8 cellular contexts compared by ENCODE assay signal in genomic region chr11:120335596-120335927, GRCh38. TPM values are rescaled to one million over a fixed set of nuclear protein-coding genes. Genes with fewer than 3 reads are reported as not detected.
DNase-seq lines count a peak whose midpoint lies in the region; ATAC-seq and TF ChIP-seq lines count a peak whose summit lies in the region.

No MANE protein-coding gene starts in this region.

- peaks cover 54% of the 10 kb centered on the region for H3K4me1 Mint-ChIP-seq in MCF 10A (ENCODE audit: insufficient read depth, unreplicated experiment)

- in situ Hi-C loops in HAP-1 (cut with MboI; ENCODE audit: low sequenced_read_pairs) = no loop called here

- H3K4me3 Mint-ChIP-seq in MCF 10A (ENCODE audit: unreplicated experiment) = peak overlapping the region; percentile 94

- no peaks in the 10 kb centered on the region for H3K9me3 ChIP-seq in HAP-1
- no peaks in the 10 kb centered on the region for H3K9me3 ChIP-seq in liver (ENCODE audit: control insufficient read depth in 4 of 4, low read length in 3 of 4)
- no peaks in the 10 kb centered on the region for H3K9me3 ChIP-seq in thyroid gland

- H3K4me3 ChIP-seq in HAP-1 = peak overlapping the region; percentile 64
- peak overlapping the region; percentile 28 to 99 (median 39) for H3K4me3 ChIP-seq in liver (ENCODE audit: low read depth in 1 of 3, low read length in 3 of 3)
- peak overlapping the region; percentile 58 to 92 (median 61) for H3K4me3 ChIP-seq in thyroid gland (replicated peaks in 1 of 3)

- POLR2A ChIA-PET in MCF 10A (lab: Yijun Ruan, JAX) = interaction anchor here (0.5 to 6.1 kb wide), 35 partner anchors 8 to 1126 kb away, joined by 3 to 128 read pairs (median 6); partner anchors contain the start of genes TLCD5 and TRIM29

- intact Hi-C loops in MCF 10A (cut with micrococcal nuclease) (loop anchor here (1.0 to 5.0 kb wide), 3 partner anchors 97 to 1257 kb away; no protein-coding TSS in a partner anchor), thyroid gland (cut with DNase I) (loop anchor here (5.0 kb wide), 1 partner anchor 352 kb away; no protein-coding TSS in a partner anchor)

- no peaks in the 10 kb centered on the region for H3K36me3 Mint-ChIP-seq in MCF 10A (ENCODE audit: insufficient read depth, unreplicated experiment)

- whole genome bisulfite sequencing in liver = under 1% methylated on average over 18 of the region's 18 CpGs
- WGBS in thyroid gland, 2 donors = 0 to 1% methylated on average over 16 to 18 of the region's 18 CpGs

- peak overlapping the region; percentile 75 to 97 for H3K9ac ChIP-seq in liver (ENCODE audit: low read depth in 1 of 2, low read length in 2 of 2)

- H3K4me1 ChIP-seq in HAP-1 (peaks cover 15% of the 10 kb centered on the region), liver (ENCODE audit: control insufficient read depth in 4 of 4, insufficient read depth in 4 of 4, low read length in 3 of 4) (peaks cover 0 to 8% (median 2%) of the 10 kb centered on the region in 4 donors), thyroid gland (peaks cover 28 to 35% of the 10 kb centered on the region in 2 donors)

- H3K27me3 Mint-ChIP-seq in MCF 10A (ENCODE audit: insufficient read depth, unreplicated experiment) = no peaks in the 10 kb centered on the region

- H3K27ac Mint-ChIP-seq in MCF 10A (ENCODE audit: low read depth, unreplicated experiment) = no peak overlapping the region

- TF ChIP-seq CTCF in MCF 10A (IDR thresholded peaks at IDR 0.05; ENCODE audit: unreplicated experiment) (no peak), liver (IDR thresholded peaks at IDR 0.05; ENCODE audit: low read depth, low read length, missing input control) (no peak), thyroid gland (IDR thresholded peaks at IDR 0.05) (no peak)

- ATAC-seq in GM18502 (IDR thresholded peaks at IDR 0.05; ENCODE audit: poor library complexity, unreplicated experiment) = peak; percentile 18

- no peaks in the 10 kb centered on the region for H3K9me3 Mint-ChIP-seq in MCF 10A (ENCODE audit: unreplicated experiment)

- TF ChIP-seq RAD21 in liver (IDR thresholded peaks at IDR 0.05) = no peak

- no TSS peak for BruUV-seq in MCF 10A (replicated peaks; lab: Mats Ljungman, UMichigan)

- DNase-seq in HAP-1 (ENCODE audit: low spot score in 2 of 2) (peak in 1 of 2 experiments; percentile 19), NCI-H774 (lab: John Stamatoyannopoulos, UW) (peak; percentile 64), MCF 10A (ENCODE audit: unreplicated experiment) (no peak), thyroid gland (peak; percentile 54 to 56), superior temporal gyrus (ENCODE audit: extremely low spot score) (no peak), NCI-H524 treated with DMSO at 0.1 percent for 48 hours (lab: John Stamatoyannopoulos, UW) (no peak)

- CTCF ChIA-PET in MCF 10A (lab: Yijun Ruan, JAX) = interaction anchor here (0.6 to 4.7 kb wide), 32 partner anchors 12 to 640 kb away, joined by 3 to 23 read pairs (median 4); no protein-coding TSS in a partner anchor

- H3K27ac ChIP-seq in liver (ENCODE audit: low read depth in 1 of 2, low read length in 2 of 2) (peak overlapping the region; percentile 92 to 94), thyroid gland (peak overlapping the region; percentile 83 to 99 (median 93))

- no peak for TF ChIP-seq POLR2A in thyroid gland (IDR thresholded peaks at IDR 0.05)

- peaks cover 13% of the 10 kb centered on the region for H3K36me3 ChIP-seq in HAP-1 (replicated peaks)
- H3K36me3 ChIP-seq in liver (ENCODE audit: control insufficient read depth in 4 of 4, insufficient read depth in 3 of 4, low read depth in 1 of 4, low read length in 3 of 4) = no peaks in the 10 kb centered on the region
- no peaks in the 10 kb centered on the region for H3K36me3 ChIP-seq in thyroid gland

- H3K27me3 ChIP-seq in HAP-1 (ENCODE audit: low read depth) = no peaks in the 10 kb centered on the region
- no peaks in the 10 kb centered on the region for H3K27me3 ChIP-seq in liver (ENCODE audit: control insufficient read depth in 4 of 4, insufficient read depth in 4 of 4, low read length in 3 of 4)
- no peaks in the 10 kb centered on the region for H3K27me3 ChIP-seq in thyroid gland

TF ChIP-seq in liver, 16 proteins besides CTCF, POLR2A, EP300 and RAD21:
- no peak for TF ChIP-seq ATF3 (IDR thresholded peaks at IDR 0.05)
- no peak for TF ChIP-seq FOXA2 (IDR thresholded peaks at IDR 0.05)
- no peak for TF ChIP-seq YY1 (IDR thresholded peaks at IDR 0.05)
- TF ChIP-seq EGR1 (IDR thresholded peaks at IDR 0.05; ENCODE audit: low read depth in 2 of 2) = no peak
- TF ChIP-seq TAF1 (conservative IDR thresholded peaks at IDR 0.05) = no peak
- no peak for TF ChIP-seq NR2F2 (IDR thresholded peaks at IDR 0.05)
TF ChIP-seq in liver: peak in this region for 0.

RNA-seq across cellular contexts. Expression of gene ARHGEF12, which starts 0.7 kb away (rescaled TPM):
- 61.2 and 62.8 TPM in 2 replicates for total RNA-seq in MCF 10A (2022)
- total RNA-seq in liver = 100 to 1,000 TPM in 1 of 2 donors, 10 to 100 TPM in 1; 78.6 to 169 TPM
- 10 to 100 TPM; 28.0 to 29.2 TPM for polyA plus RNA-seq in liver
- total RNA-seq in thyroid gland = 100 to 1,000 TPM; 169 to 268 (median 197) TPM

RNA-seq across cellular contexts. Expression of gene TLCD5, which starts 10.5 kb away (rescaled TPM):
- 9.6 and 13.0 TPM in 2 replicates for total RNA-seq in MCF 10A (2022)
- total RNA-seq in liver = 1 to 10 TPM in 1 of 2 donors, under 1 TPM in 1; 0.50 to 1.2 TPM
- polyA plus RNA-seq in liver = under 1 TPM; 0.31 to 0.86 TPM
- total RNA-seq in thyroid gland = 10 to 100 TPM; 12.5 to 14.0 (median 13.4) TPM

Comparison
In these comparisons a context has a peak if more than half of its experiments do, and no peak if none do; other contexts are left out.
1. DNase-seq: peak in NCI-H774 (single experiment) and thyroid gland (2 of 2); none in MCF 10A (single experiment), superior temporal gyrus (single experiment) and NCI-H524 treated with DMSO at 0.1 percent for 48 hours (single experiment).
2. Peak in every context shown above with its lines, with median percentiles within 50 percentile points of each other: H3K4me3 ChIP-seq.